In genomic region chr12:76560083-76560491, GRCh38 we compare ENCODE assay signal across 8 cellular contexts. TPM values are rescaled to one million over a fixed set of nuclear protein-coding genes. Genes with fewer than 3 reads are reported as not detected.
DNase-seq lines count a peak whose midpoint lies in the region; ATAC-seq and TF ChIP-seq lines count a peak whose summit lies in the region.

No MANE protein-coding gene starts in this region.

- no peaks in the 10 kb centered on the region for H3K27me3 Mint-ChIP-seq in IgD-negative memory B cell
- H3K27me3 Mint-ChIP-seq in naive B cell, result no peaks in the 10 kb centered on the region

- no peaks in the 10 kb centered on the region for H3K36me3 Mint-ChIP-seq in IgD-negative memory B cell
- H3K36me3 Mint-ChIP-seq in naive B cell, result no peaks in the 10 kb centered on the region

- TF ChIP-seq CTCF in cardiac fibroblast (IDR thresholded peaks at IDR 0.05; ENCODE audit: low read depth, low read length), result no peak

- no peak for DNase-seq in cardiac fibroblast (ENCODE audit: low read depth in 2 of 2)
- no peak for DNase-seq in naive B cell
- no peak for DNase-seq in T1000 (lab: John Stamatoyannopoulos, UW)
- no peak for DNase-seq in stimulated activated CD4-positive, alpha-beta T cell treated with anti-CD3 and anti-CD28 coated beads, Interleukin-12 subunit alpha, Interleukin-12 subunit beta, amount 100 ng/mL, for 4 hours

- H3K27ac Mint-ChIP-seq in IgD-negative memory B cell (peak overlapping the region; percentile 89 to 97 (median 95)), naive B cell (peak overlapping the region; percentile 94 to 98 (median 97))

- H4K20me1 ChIP-seq in BLaER1, result peaks cover 37% of the 10 kb centered on the region

- H3K9ac ChIP-seq in BLaER1, result peak overlapping the region; percentile 86

- H3K4me3 ChIP-seq in BLaER1 (peak overlapping the region; percentile 99), cardiac fibroblast (replicated peaks in 1 of 2; ENCODE audit: low read depth in 2 of 2, low read length in 2 of 2) (peak overlapping the region; percentile 98 to 99)

- H3K27ac ChIP-seq in BLaER1, result peak overlapping the region; percentile 84

- peaks cover 20% of the 10 kb centered on the region for H3K4me1 ChIP-seq in BLaER1

- H3K4me3 Mint-ChIP-seq in IgD-negative memory B cell (peak overlapping the region; percentile 93 to 98 (median 96)), naive B cell (peak overlapping the region; percentile 92 to 96 (median 95))

- no peaks in the 10 kb centered on the region for H3K9me3 ChIP-seq in BLaER1

- ATAC-seq in GM19452 (IDR thresholded peaks at IDR 0.05; ENCODE audit: unreplicated experiment) (peak; percentile 42), naive B cell (ENCODE audit: low read depth in 2 of 2) (peak; percentile 13 to 17), HG03571 (IDR thresholded peaks at IDR 0.05; ENCODE audit: unreplicated experiment) (no peak)

- H3K4me1 Mint-ChIP-seq in IgD-negative memory B cell (peaks cover 14 to 24% (median 22%) of the 10 kb centered on the region in 3 donors), naive B cell (peaks cover 22 to 47% (median 22%) of the 10 kb centered on the region in 3 donors)

- no peaks in the 10 kb centered on the region for H3K9me3 Mint-ChIP-seq in IgD-negative memory B cell
- H3K9me3 Mint-ChIP-seq in naive B cell, result no peaks in the 10 kb centered on the region

- H3K36me3 ChIP-seq in BLaER1, result no peaks in the 10 kb centered on the region

- H3K27me3 ChIP-seq in BLaER1, result no peaks in the 10 kb centered on the region

- H3K4me2 ChIP-seq in BLaER1, result peak overlapping the region; percentile 89

RNA-seq across cellular contexts. Expression of gene OSBPL8, which starts 0.5 kb away (rescaled TPM):
- polyA plus RNA-seq in IgD-negative memory B cell, result 98.4 TPM
- 100 to 1,000 TPM in 5 of 6 donors, 10 to 100 TPM in 1; 90.1 to 140 (median 118) TPM for polyA plus RNA-seq in naive B cell (ENCODE audit: low read depth in 6 of 6)
